24 cellular contexts compared by ENCODE assay signal in the genomic region with DNA sequence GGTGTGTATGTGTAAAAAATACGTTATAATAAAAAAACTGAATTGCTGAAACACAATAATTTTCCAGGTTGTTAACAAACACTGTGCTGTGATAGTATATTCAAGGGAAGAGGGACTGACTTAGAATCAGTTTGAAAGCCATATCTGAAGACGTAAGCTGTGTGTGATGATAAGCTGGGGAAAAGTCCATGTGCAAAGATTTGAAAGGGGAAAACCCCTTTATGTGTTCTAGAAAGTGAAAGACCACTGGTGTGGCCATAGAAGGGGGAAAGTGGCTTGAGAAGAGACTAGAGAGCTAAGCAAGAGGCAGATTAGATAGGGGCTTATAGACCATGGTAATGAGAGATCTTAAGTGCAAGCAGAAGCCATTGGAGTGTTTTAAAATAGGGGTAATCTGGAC.
DNase-seq lines count a peak whose midpoint lies in the region; ATAC-seq, FAIRE-seq and TF ChIP-seq lines count a peak whose summit lies in the region.
"Had no signal": no experiment of that assay in that cellular context is flagged by ENCODE, and none has a peak within 500 bp of the region (broad histone marks: within the 10 kb centered on the region; RNA-seq: fewer than 3 reads in every experiment).

No MANE protein-coding gene starts in this region.

- no peaks in the 10 kb centered on the region for H3K36me3 ChIP-seq in small intestine (ENCODE audit: control insufficient read depth in 2 of 2, insufficient read depth in 2 of 2, low read length in 2 of 2)
- H3K36me3 ChIP-seq: BE2C, BLaER1 had no signal

- H3K4me3 Mint-ChIP-seq in mesothelial cell of epicardium, result no peak overlapping the region
- H3K4me3 Mint-ChIP-seq: CD14-positive monocyte; CD4-positive, alpha-beta memory T cell; CD4-positive, CD25-positive, alpha-beta regulatory T cell; CD8-positive, alpha-beta memory T cell had no signal

- H3K27me3 ChIP-seq in small intestine (ENCODE audit: control insufficient read depth in 2 of 2, insufficient read depth in 2 of 2, low read length in 2 of 2), result no peaks in the 10 kb centered on the region
- H3K27me3 ChIP-seq: BE2C, BLaER1 had no signal

- no peaks in the 10 kb centered on the region for H3K4me1 Mint-ChIP-seq in mesothelial cell of epicardium
- H3K4me1 Mint-ChIP-seq: CD14-positive monocyte; CD4-positive, alpha-beta memory T cell; CD4-positive, CD25-positive, alpha-beta regulatory T cell; CD8-positive, alpha-beta memory T cell had no signal

- no peaks in the 10 kb centered on the region for H3K9me3 ChIP-seq in small intestine (ENCODE audit: control insufficient read depth, low read depth)
- H3K9me3 ChIP-seq: A549, BE2C, BLaER1 had no signal

- no peak overlapping the region for H3K4me3 ChIP-seq in small intestine (ENCODE audit: low read depth in 1 of 2, low read length in 2 of 2)
- H3K4me3 ChIP-seq: A549, BLaER1 had no signal

- H3K36me3 Mint-ChIP-seq in mesothelial cell of epicardium, result peaks cover 2% of the 10 kb centered on the region
- H3K36me3 Mint-ChIP-seq: CD14-positive monocyte; CD4-positive, alpha-beta memory T cell; CD4-positive, CD25-positive, alpha-beta regulatory T cell; CD8-positive, alpha-beta memory T cell had no signal

- no peak overlapping the region for H3K27ac Mint-ChIP-seq in mesothelial cell of epicardium
- H3K27ac Mint-ChIP-seq: CD14-positive monocyte; CD4-positive, alpha-beta memory T cell; CD4-positive, CD25-positive, alpha-beta regulatory T cell; CD8-positive, alpha-beta memory T cell had no signal

- no peaks in the 10 kb centered on the region for H3K9me3 Mint-ChIP-seq in mesothelial cell of epicardium
- H3K9me3 Mint-ChIP-seq: CD14-positive monocyte; CD4-positive, alpha-beta memory T cell; CD8-positive, alpha-beta memory T cell had no signal

- DNase-seq in OCI-M1 (lab: John Stamatoyannopoulos, UW) (peak; percentile 3), small intestine (peak; percentile 56), mesothelial cell of epicardium (ENCODE audit: low spot score in 2 of 2, unreplicated experiment in 2 of 2) (no peak)
- DNase-seq: AML-193; BE2C; C1 segment of cervical spinal cord; CD4-positive, alpha-beta memory T cell; CD4-positive, CD25-positive, alpha-beta regulatory T cell; CD8-positive, alpha-beta memory T cell; COR-L47; DMS 273 treated with DMSO at 0.1 percent for 48 hours; DMS153; DMS53; DMS79; DND-41; EL; GDM1 had no signal

- 13 to 33% (median 17%) methylated on average over 2 of the region's 2 CpGs for WGBS in small intestine, 3 donors

- no peaks in the 10 kb centered on the region for H3K27me3 Mint-ChIP-seq in mesothelial cell of epicardium (ENCODE audit: low read depth)
- H3K27me3 Mint-ChIP-seq: CD4-positive, CD25-positive, alpha-beta regulatory T cell had no signal

- ATAC-seq in HG02870 (IDR thresholded peaks at IDR 0.05; ENCODE audit: unreplicated experiment) (peak; percentile 57), GM19023 (IDR thresholded peaks at IDR 0.05; ENCODE audit: unreplicated experiment) (no peak)
- ATAC-seq: A549 had no signal

- FAIRE-seq in small intestine (lab: Jason Lieb, UNC), result no peak
- FAIRE-seq: A549, GM12891 had no signal

- H3K27ac ChIP-seq in small intestine (ENCODE audit: low read depth in 1 of 2, low read length in 1 of 2), result no peak overlapping the region
- H3K27ac ChIP-seq: 22Rv1, A549, BLaER1 had no signal

- H3K4me1 ChIP-seq in small intestine (ENCODE audit: control insufficient read depth in 2 of 2, insufficient read depth in 1 of 2, low read depth in 1 of 2, low read length in 1 of 2), result peaks cover 2% of the 10 kb centered on the region in 2 donors
- H3K4me1 ChIP-seq: A549, BE2C, BLaER1 had no signal

- no peak for TF ChIP-seq CTCF in mesothelial cell of epicardium (IDR thresholded peaks at IDR 0.05; ENCODE audit: unreplicated experiment)

Comparison
In these comparisons a context has a peak if more than half of its experiments do, and no peak if none do; other contexts are left out.
1. DNase-seq: peak in OCI-M1 (single experiment) and small intestine (single experiment); none in mesothelial cell of epicardium (0 of 2).